In the genomic region with DNA sequence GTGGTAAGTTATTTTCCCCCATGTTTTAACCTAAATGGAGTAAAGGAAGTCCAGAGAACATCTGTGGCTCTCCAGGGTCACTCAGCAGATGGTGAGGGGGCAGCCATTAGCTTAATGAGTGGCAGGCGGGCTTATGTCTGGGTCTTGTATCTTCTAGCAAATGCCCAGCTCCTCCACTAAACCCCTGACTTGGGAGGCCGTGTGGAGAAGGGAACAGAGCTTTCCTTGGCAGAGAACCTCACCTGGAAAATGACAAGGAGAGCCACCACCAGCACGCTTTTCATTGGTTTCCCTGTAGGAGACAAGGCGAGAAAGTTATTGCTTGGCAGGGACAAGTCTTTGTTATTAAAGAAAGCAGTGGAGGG, we compare ENCODE assay signal across 13 cellular contexts. TPM values are rescaled to one million over a fixed set of nuclear protein-coding genes. Genes with fewer than 3 reads are reported as not detected.
A peak's percentile ranks its signal among the peaks of the same experiment; 100 is the strongest.
DNase-seq lines count a peak whose midpoint lies in the region; ATAC-seq, FAIRE-seq and TF ChIP-seq lines count a peak whose summit lies in the region.
"Had no signal": no experiment of that assay in that cellular context is flagged by ENCODE, and none has a peak within 500 bp of the region (broad histone marks: within the 10 kb centered on the region; RNA-seq: fewer than 3 reads in every experiment).

No MANE protein-coding gene starts in this region.

- peaks cover 100% of the 10 kb centered on the region for H3K36me3 Mint-ChIP-seq in activated T-helper 17 cell treated with anti-CD3 and anti-CD28 coated beads, Interleukin-2, amount 50 U/mL, for 72 hours (ENCODE audit: low read depth)

- no peak for TF ChIP-seq POLR2A in upper lobe of left lung (IDR thresholded peaks at IDR 0.05)
- TF ChIP-seq POLR2A in H54 (IDR thresholded peaks at IDR 0.05; ENCODE audit: low read depth, low read length) = no peak

- H3K9me3 ChIP-seq in heart right ventricle = no peaks in the 10 kb centered on the region
- H3K9me3 ChIP-seq in muscle layer of duodenum (ENCODE audit: control insufficient read depth in 1 of 2, low read length in 2 of 2) = no peaks in the 10 kb centered on the region
- H3K9me3 ChIP-seq in upper lobe of left lung = no peaks in the 10 kb centered on the region
- H3K9me3 ChIP-seq in MG63 = no peaks in the 10 kb centered on the region

- peaks cover 32 to 87% (median 66%) of the 10 kb centered on the region in 9 donors for H3K4me1 ChIP-seq in heart right ventricle
- H3K4me1 ChIP-seq in muscle layer of duodenum (ENCODE audit: control insufficient read depth in 1 of 2, insufficient read depth in 2 of 2, low read length in 2 of 2) = peaks cover 12 to 35% of the 10 kb centered on the region in 2 donors
- H3K4me1 ChIP-seq in upper lobe of left lung = peaks cover 44 to 52% (median 48%) of the 10 kb centered on the region in 4 donors

- WGBS in heart right ventricle, 2 donors = 73 to 84% methylated on average over 4 of the region's 4 CpGs
- 76 to 88% methylated on average over 4 of the region's 4 CpGs for WGBS in upper lobe of left lung, 2 donors

- no peak for TF ChIP-seq EP300 in upper lobe of left lung (IDR thresholded peaks at IDR 0.05)

- no peak overlapping the region for H3K27ac Mint-ChIP-seq in activated T-helper 17 cell treated with anti-CD3 and anti-CD28 coated beads, Interleukin-2, amount 50 U/mL, for 72 hours

- H3K36me3 ChIP-seq in heart right ventricle (peaks cover 0 to 9% (median 0%) of the 10 kb centered on the region in 9 donors), muscle layer of duodenum (ENCODE audit: control insufficient read depth in 1 of 2, insufficient read depth in 2 of 2, low read length in 2 of 2) (no peaks in the 10 kb centered on the region), upper lobe of left lung (no peaks in the 10 kb centered on the region), MG63 (no peaks in the 10 kb centered on the region)

- no peaks in the 10 kb centered on the region for H3K9me3 Mint-ChIP-seq in activated T-helper 17 cell treated with anti-CD3 and anti-CD28 coated beads, Interleukin-2, amount 50 U/mL, for 72 hours

- peaks cover 56% of the 10 kb centered on the region for H3K4me1 Mint-ChIP-seq in activated T-helper 17 cell treated with anti-CD3 and anti-CD28 coated beads, Interleukin-2, amount 50 U/mL, for 72 hours

- FAIRE-seq in H54 (lab: Jason Lieb, UNC) = no peak
- FAIRE-seq: astrocyte had no signal

- H3K27ac ChIP-seq in heart right ventricle (peak overlapping the region in 9 of 10 donors; percentile 45 to 94 (median 82)), muscle layer of duodenum (ENCODE audit: low read length) (peak overlapping the region; percentile 6), upper lobe of left lung (peak overlapping the region in 3 of 4 donors; percentile 72 to 79 (median 77))

- peak overlapping the region; percentile 95 for H3K4me3 Mint-ChIP-seq in activated T-helper 17 cell treated with anti-CD3 and anti-CD28 coated beads, Interleukin-2, amount 50 U/mL, for 72 hours

- DNase-seq in heart right ventricle (no peak), left cardiac atrium (no peak), upper lobe of left lung (no peak), H54 (ENCODE audit: insufficient read length, low spot score) (no peak), MG63 (no peak), germinal center (ENCODE audit: low spot score) (no peak)
- DNase-seq: immature natural killer cell; NCI-H1694 treated with DMSO at 0.1 percent for 48 hours; stimulated activated CD4-positive, alpha-beta T cell treated with anti-CD3 and anti-CD28 coated beads, Interleukin-4, amount 100 ng/mL, for 1 hour had no signal

- H3K27me3 Mint-ChIP-seq in activated T-helper 17 cell treated with anti-CD3 and anti-CD28 coated beads, Interleukin-2, amount 50 U/mL, for 72 hours = no peaks in the 10 kb centered on the region

- H3K27me3 ChIP-seq in heart right ventricle = peaks cover 0 to 10% (median 0%) of the 10 kb centered on the region in 7 donors
- H3K27me3 ChIP-seq in muscle layer of duodenum (ENCODE audit: low read depth, low read length) = no peaks in the 10 kb centered on the region
- H3K27me3 ChIP-seq in upper lobe of left lung = no peaks in the 10 kb centered on the region
- H3K27me3 ChIP-seq in MG63 = no peaks in the 10 kb centered on the region

- no peak for ATAC-seq in heart right ventricle
- no peak for ATAC-seq in left cardiac atrium
- no peak for ATAC-seq in activated T-helper 17 cell treated with anti-CD3 and anti-CD28 coated beads, Interleukin-2, amount 50 U/mL, for 72 hours (replicated peaks)
- ATAC-seq in upper lobe of left lung (ENCODE audit: low FRiP score in 2 of 2) = no peak

- no peak for TF ChIP-seq CTCF in heart right ventricle (IDR thresholded peaks at IDR 0.05)
- no peak for TF ChIP-seq CTCF in upper lobe of left lung (IDR thresholded peaks at IDR 0.05)

- intact Hi-C loops in heart right ventricle (cut with DNase I) (loop anchor here in 5 of 10 donors (2.0 to 10.0 kb wide), 5 partner anchors 111 to 264 kb away; partner anchors contain the start of genes IGFBP4 (in 3 of the 5) and RARA (in 1 of the 5)), left cardiac atrium (cut with DNase I) (loop anchor here in 1 of 2 donors (1.0 to 5.0 kb wide), 2 partner anchors 22 to 116 kb away; partner anchors contain the start of gene IGFBP4)

- no peak overlapping the region for H3K4me3 ChIP-seq in heart right ventricle
- H3K4me3 ChIP-seq in muscle layer of duodenum (ENCODE audit: low read depth in 1 of 2, low read length in 2 of 2) = no peak overlapping the region
- H3K4me3 ChIP-seq in upper lobe of left lung = no peak overlapping the region
- H3K4me3 ChIP-seq in MG63 = no peak overlapping the region

RNA-seq across cellular contexts. Expression of gene CCR7, which starts 6.6 kb away (rescaled TPM):
- total RNA-seq in heart right ventricle (1 to 10 TPM in 1 of 10 donors, under 1 TPM in 3, not detected in 6; 0.10 to 1.7 (median 0.48) TPM), left cardiac atrium (under 1 TPM; 0.29 to 0.53 TPM), upper lobe of left lung (1 to 10 TPM in 3 of 6 donors, under 1 TPM in 1, not detected in 2; 0.30 to 2.8 (median 1.4) TPM)
- polyA plus RNA-seq in heart right ventricle = under 1 TPM in 1 of 2 donors, not detected in 1; 0.46 TPM
- 100 to 1,000 TPM; 140 to 304 TPM for total RNA-seq in activated T-helper 17 cell treated with anti-CD3 and anti-CD28 coated beads, Interleukin-2, amount 50 U/mL, for 72 hours
- not detected in 2 replicates for total RNA-seq in MG63 (2014; rRNA removed; shearing (Covaris generic); ENCODE audit: low replicate concordance)
- total RNA-seq: astrocyte, occipital lobe had no signal

RNA-seq across cellular contexts. Expression of gene TNS4, which starts 57.2 kb away (rescaled TPM):
- total RNA-seq in heart right ventricle (under 1 TPM in 1 of 10 donors, not detected in 9; 0.62 TPM), left cardiac atrium (not detected), upper lobe of left lung (1 to 10 TPM in 4 of 6 donors, under 1 TPM in 1, not detected in 1; 0.54 to 5.1 (median 1.1) TPM)
- under 1 TPM in 1 of 2 donors, not detected in 1; 0.01 TPM for polyA plus RNA-seq in heart right ventricle
- total RNA-seq in activated T-helper 17 cell treated with anti-CD3 and anti-CD28 coated beads, Interleukin-2, amount 50 U/mL, for 72 hours = 10 to 100 TPM in 1 of 2 donors, 1 to 10 TPM in 1; 8.8 to 19.8 TPM
- total RNA-seq in MG63 (2014; rRNA removed; shearing (Covaris generic); ENCODE audit: low replicate concordance) = not detected in 2 replicates
- total RNA-seq: astrocyte, occipital lobe had no signal

Comparison
In these comparisons a context has a peak if more than half of its experiments do, and no peak if none do; other contexts are left out.
1. H3K27ac ChIP-seq: peak in every context shown above with its lines; median percentile 82 in heart right ventricle; 77 in upper lobe of left lung; 6 in muscle layer of duodenum.
2. RNA of gene CCR7, which starts 6.6 kb away (total RNA-seq): 140 to 304 TPM in activated T-helper 17 cell treated with anti-CD3 and anti-CD28 coated beads, Interleukin-2, amount 50 U/mL, for 72 hours; 0.30 to 2.8 TPM in upper lobe of left lung, 0.29 to 0.53 TPM in left cardiac atrium, 0.10 to 1.7 TPM in heart right ventricle and not detected in MG63; every median in the first group is over 10 times any median in the second.